ENCODE assay signal across 8 cellular contexts in genomic region chr15:55993804-55994539, GRCh38. TPM values are rescaled to one million over a fixed set of nuclear protein-coding genes. Genes with fewer than 3 reads are reported as not detected.
A peak's percentile ranks its signal among the peaks of the same experiment; 100 is the strongest.
DNase-seq lines count a peak whose midpoint lies in the region; ATAC-seq and TF ChIP-seq lines count a peak whose summit lies in the region.

No MANE protein-coding gene starts in this region.

- H3K4me3 Mint-ChIP-seq in activated T-cell treated with anti-CD3 and anti-CD28 coated beads, Interleukin-2, amount 50 U/mL, for 72 hours = peak overlapping the region; percentile 71 to 76
- H3K4me3 Mint-ChIP-seq in activated B cell treated with CpG ODN at 0.5 μM for 24 hours = peak overlapping the region; percentile 77

- intact Hi-C loops in activated B cell treated with CpG ODN at 0.5 μM for 24 hours (cut with micrococcal nuclease) = loop anchor here (2.0 to 10.0 kb wide), 2 partner anchors 253 to 371 kb away; partner anchors contain the start of gene TEX9

- no peak for TF ChIP-seq CTCF in KMS-11 (conservative IDR thresholded peaks at IDR 0.05; ENCODE audit: low read depth, low read length)
- TF ChIP-seq CTCF in activated B cell treated with CpG ODN at 0.5 μM for 24 hours (IDR thresholded peaks at IDR 0.05) = no peak

- peaks cover 22% of the 10 kb centered on the region for H3K4me1 Mint-ChIP-seq in activated T-cell treated with anti-CD3 and anti-CD28 coated beads, Interleukin-2, amount 50 U/mL, for 72 hours (ENCODE audit: low read depth)
- H3K4me1 Mint-ChIP-seq in activated B cell treated with CpG ODN at 0.5 μM for 24 hours = peaks cover 10% of the 10 kb centered on the region

- H3K27me3 ChIP-seq in KMS-11 (ENCODE audit: insufficient read depth, low read depth) = no peaks in the 10 kb centered on the region

- peaks cover 10% of the 10 kb centered on the region for H3K4me1 ChIP-seq in KMS-11 (ENCODE audit: low read depth, poor library complexity, severe bottlenecking)

- peak overlapping the region; percentile 96 for H2AFZ ChIP-seq in KMS-11 (ENCODE audit: low read depth)

- no peak overlapping the region for H3K4me3 ChIP-seq in KMS-11 (IDR thresholded peaks at IDR 0.05; ENCODE audit: insufficient read depth, low read depth, low read length)

- peak overlapping the region; percentile 65; the same call in 1 of the 2 replicates for H3K9ac ChIP-seq in KMS-11

- H4K20me1 ChIP-seq in KMS-11 (ENCODE audit: insufficient read depth) = no peaks in the 10 kb centered on the region

- DNase-seq in activated T-cell treated with anti-CD3 and anti-CD28 coated beads, Interleukin-2, amount 50 U/mL, for 72 hours = no peak
- DNase-seq in activated T-cell treated with anti-CD3 and anti-CD28 coated beads, Interleukin-2, amount 50 U/mL, for 1 hour = no peak
- DNase-seq in activated B cell treated with CpG ODN at 0.5 μM for 24 hours = no peak
- peak; percentile 45 for DNase-seq in foreskin melanocyte
- peak; percentile 35 for DNase-seq in occipital lobe (lab: John Stamatoyannopoulos, UW)

- peaks cover 20% of the 10 kb centered on the region for H3K27me3 Mint-ChIP-seq in activated T-cell treated with anti-CD3 and anti-CD28 coated beads, Interleukin-2, amount 50 U/mL, for 72 hours (ENCODE audit: low read depth)
- peaks cover 18% of the 10 kb centered on the region for H3K27me3 Mint-ChIP-seq in activated B cell treated with CpG ODN at 0.5 μM for 24 hours

- H3K9me3 Mint-ChIP-seq in activated T-cell treated with anti-CD3 and anti-CD28 coated beads, Interleukin-2, amount 50 U/mL, for 72 hours = no peaks in the 10 kb centered on the region
- H3K9me3 Mint-ChIP-seq in activated B cell treated with CpG ODN at 0.5 μM for 24 hours = no peaks in the 10 kb centered on the region

- H3K27ac Mint-ChIP-seq in activated T-cell treated with anti-CD3 and anti-CD28 coated beads, Interleukin-2, amount 50 U/mL, for 72 hours = no peak overlapping the region
- H3K27ac Mint-ChIP-seq in activated B cell treated with CpG ODN at 0.5 μM for 24 hours = no peak overlapping the region

- CTCF ChIA-PET in activated B cell treated with CpG ODN at 0.5 μM for 24 hours (lab: Charles Lee) = no interaction called here

- POLR2A ChIA-PET in activated B cell treated with CpG ODN at 0.5 μM for 24 hours (lab: Charles Lee) = interaction anchor here (0.6 kb wide), 1 partner anchor 371 kb away, joined by 4 read pairs; no protein-coding TSS in a partner anchor

- H3K79me2 ChIP-seq in KMS-11 (ENCODE audit: insufficient read depth, low read depth) = no peaks in the 10 kb centered on the region

- H3K36me3 Mint-ChIP-seq in activated T-cell treated with anti-CD3 and anti-CD28 coated beads, Interleukin-2, amount 50 U/mL, for 72 hours (ENCODE audit: insufficient read depth in 2 of 2) = no peaks in the 10 kb centered on the region
- no peaks in the 10 kb centered on the region for H3K36me3 Mint-ChIP-seq in activated B cell treated with CpG ODN at 0.5 μM for 24 hours (ENCODE audit: low read depth)

- peak overlapping the region; percentile 74 for H3K4me2 ChIP-seq in KMS-11

- ATAC-seq in activated T-cell treated with anti-CD3 and anti-CD28 coated beads, Interleukin-2, amount 50 U/mL, for 72 hours (replicated peaks in 1 of 2) = no peak
- ATAC-seq in activated B cell treated with CpG ODN at 0.5 μM for 24 hours (ENCODE audit: low read depth) (no peak), GM18868 (IDR thresholded peaks at IDR 0.05; ENCODE audit: unreplicated experiment) (no peak), GM18520 (IDR thresholded peaks at IDR 0.05; ENCODE audit: unreplicated experiment) (no peak)

- H3K36me3 ChIP-seq in KMS-11 (ENCODE audit: insufficient read depth) = no peaks in the 10 kb centered on the region

- no peak overlapping the region for H3K27ac ChIP-seq in KMS-11

RNA-seq across cellular contexts. Expression of gene NEDD4, which starts 0.6 kb away (rescaled TPM):
- 10 to 100 TPM; 21.3 to 32.2 TPM for total RNA-seq in activated T-cell treated with anti-CD3 and anti-CD28 coated beads, Interleukin-2, amount 50 U/mL, for 72 hours
- total RNA-seq in activated B cell treated with CpG ODN at 0.5 μM for 24 hours (0.47 and 0.66 TPM in 2 replicates), occipital lobe (7.2 TPM)

Comparison
In these comparisons a context has a peak if more than half of its experiments do, and no peak if none do; other contexts are left out.
1. DNase-seq: peak in foreskin melanocyte (single experiment) and occipital lobe (single experiment); none in activated T-cell treated with anti-CD3 and anti-CD28 coated beads, Interleukin-2, amount 50 U/mL, for 72 hours (0 of 2), activated T-cell treated with anti-CD3 and anti-CD28 coated beads, Interleukin-2, amount 50 U/mL, for 1 hour (single experiment) and activated B cell treated with CpG ODN at 0.5 μM for 24 hours (single experiment).